32 cellular contexts compared by ENCODE assay signal in the genomic region with DNA sequence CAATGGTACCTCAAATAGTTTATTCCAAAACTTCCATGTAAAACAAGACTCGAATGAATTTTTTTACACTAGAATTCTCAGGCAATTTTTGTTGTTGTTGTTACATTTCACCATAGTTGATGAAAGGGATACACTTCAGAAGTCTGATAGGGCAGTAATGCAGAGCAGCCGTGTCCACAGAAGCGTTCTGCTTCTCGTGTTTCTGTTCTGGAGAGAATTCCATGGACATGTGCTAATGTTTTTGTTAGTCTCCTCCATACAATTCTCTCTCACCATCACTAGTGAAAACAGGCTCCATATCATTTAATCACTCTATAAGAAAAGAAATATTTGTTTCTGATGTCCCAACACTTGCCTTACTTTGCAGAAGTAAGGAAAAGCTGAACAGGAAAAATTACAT.
DNase-seq lines count a peak whose midpoint lies in the region; ATAC-seq, FAIRE-seq and TF ChIP-seq lines count a peak whose summit lies in the region.
"Had no signal": no experiment of that assay in that cellular context is flagged by ENCODE, and none has a peak within 500 bp of the region (broad histone marks: within the 10 kb centered on the region; RNA-seq: fewer than 3 reads in every experiment).

No MANE protein-coding gene starts in this region.

- H4K8ac ChIP-seq in H1 (ENCODE audit: extremely low read depth, insufficient read depth, low read length), result no peak overlapping the region

- no peaks in the 10 kb centered on the region for H3K79me2 ChIP-seq in H1 (ENCODE audit: control insufficient read depth in 1 of 2, insufficient read depth in 2 of 2, low read length in 2 of 2)

- POLR2A ChIA-PET in H1 (lab: Charles Lee; ENCODE audit: partially characterized antibody), result no interaction called here

- H3K4me1 ChIP-seq in H1 (replicated peaks in 1 of 4; ENCODE audit: control insufficient read depth in 3 of 4, insufficient read depth in 4 of 4, low read length in 3 of 4), result peaks cover 0 to 4% (median 0%) of the 10 kb centered on the region in 4 experiments; a peak in 1 of 7 replicates
- H3K4me1 ChIP-seq: BE2C, right atrium auricular region, SJCRH30, spleen, testis had no signal

- H2BK12ac ChIP-seq in H1 (ENCODE audit: low read depth, low read length), result no peak overlapping the region

- WGBS in H1 (ENCODE audit: extremely low coverage in 1 of 2, insufficient coverage in 1 of 2, insufficient read length in 1 of 2, insufficient replicate concordance in 2 of 2, low coverage in 1 of 2, low lambda C conversion rate in 2 of 2, missing lambda C conversion rate in 1 of 2), 2 experiments, result 93% methylated on average over 4 of the region's 4 CpGs; no CpG with 5 or more reads in 1 of the 2 experiments

- H2AFZ ChIP-seq in H1 (ENCODE audit: low read length), result 0 out of 2 replicates have a peak overlapping the region, but pooled peaks have one; percentile 18

- no peaks in the 10 kb centered on the region for H3K36me3 ChIP-seq in H1 (ENCODE audit: control insufficient read depth in 2 of 4, insufficient read depth in 4 of 4, low read length in 3 of 4)
- H3K36me3 ChIP-seq: BE2C, HAP-1, right atrium auricular region, SJCRH30, spleen had no signal

- TF ChIP-seq EP300 in H1 (IDR thresholded peaks at IDR 0.05; ENCODE audit: borderline replicate concordance in 1 of 2, low read depth in 2 of 2, low read length in 2 of 2), result no peak

- no peak overlapping the region for H3K18ac ChIP-seq in H1 (ENCODE audit: extremely low read depth, low read length)

- H3K23me2 ChIP-seq in H1 (ENCODE audit: low read depth, low read length), result no peaks in the 10 kb centered on the region

- H3K27ac ChIP-seq in H1 (ENCODE audit: low read depth, low read length), result no peak overlapping the region
- H3K27ac ChIP-seq: A549, right atrium auricular region, SJCRH30, spleen, testis had no signal

- no peak overlapping the region for H3K9ac ChIP-seq in H1 (replicated peaks in 1 of 4; ENCODE audit: extremely low read depth in 1 of 4, low read depth in 3 of 4, low read length in 3 of 4)

- H2BK15ac ChIP-seq in H1 (ENCODE audit: low read length), result no peak overlapping the region

- ATAC-seq in GM21723 (IDR thresholded peaks at IDR 0.05; ENCODE audit: unreplicated experiment), result no peak
- no peak for ATAC-seq in HG03135 (IDR thresholded peaks at IDR 0.05; ENCODE audit: unreplicated experiment)
- ATAC-seq: A549; CD8-positive, alpha-beta T cell; GM12878; left ventricle myocardium superior had no signal

- no peaks in the 10 kb centered on the region for H3K9me3 ChIP-seq in H1 (ENCODE audit: insufficient read depth in 2 of 2, low read depth in 1 of 2, low read length in 1 of 2)
- H3K9me3 ChIP-seq: A549, BE2C, HAP-1, right atrium auricular region, SJCRH30, spleen, testis had no signal

- no peaks in the 10 kb centered on the region for H3K79me1 ChIP-seq in H1 (ENCODE audit: low read depth, low read length)

- no peak overlapping the region for H3K14ac ChIP-seq in H1 (ENCODE audit: insufficient read length)

- TF ChIP-seq POLR2A in H1 (IDR thresholded peaks at IDR 0.05; ENCODE audit: control extremely low read depth in 1 of 2, low read depth in 2 of 2, low read length in 2 of 2), result no peak

- no peak overlapping the region for H3K56ac ChIP-seq in H1 (replicated peaks; ENCODE audit: insufficient read length, low read depth, low read length)

- no peak overlapping the region for H2AK5ac ChIP-seq in H1 (ENCODE audit: low read depth, low read length)

- no peak for TF ChIP-seq RAD21 in H1 (IDR thresholded peaks at IDR 0.05 in 1 of 2, conservative IDR thresholded peaks at IDR 0.05 in 1 of 2; ENCODE audit: low read depth in 2 of 2, low read length in 2 of 2)

- TF ChIP-seq CTCF in AG09319 (IDR thresholded peaks at IDR 0.05; ENCODE audit: low read depth, low read length), result no peak
- TF ChIP-seq CTCF in H1 (IDR thresholded peaks at IDR 0.05; ENCODE audit: control extremely low read depth in 1 of 3, insufficient read depth in 1 of 3, low read depth in 1 of 3, low read length in 3 of 3), result no peak

- no peak overlapping the region for H3K23ac ChIP-seq in H1 (ENCODE audit: insufficient read length)

- DNase-seq in AG09319 (ENCODE audit: extremely low read depth, low read depth) (peak; percentile 15), LHCN-M2 (ENCODE audit: low read depth) (peak; percentile 31), H1 (ENCODE audit: low read depth in 1 of 2, low spot score in 2 of 2) (no peak), iris pigment epithelial cell (ENCODE audit: low read depth) (peak; percentile 77)
- DNase-seq in stimulated activated CD4-positive, alpha-beta T cell treated with anti-CD3 and anti-CD28 coated beads, Interleukin-4, amount 100 ng/mL, for 1 hour, result no peak
- no peak for DNase-seq in activated effector memory CD4-positive, alpha-beta T cell treated with anti-CD3 and anti-CD28 coated beads, Interleukin-2, amount 50 U/mL, for 16 hours
- DNase-seq: activated CD4-positive, alpha-beta memory T cell treated with anti-CD3 and anti-CD28 coated beads, Interleukin-2, amount 10 ng/mL, durations not matched to agents 7 days and 5 days; activated CD8-positive, alpha-beta memory T cell treated with anti-CD3 and anti-CD28 coated beads, Interleukin-2, amount 50 U/mL, for 4 hours; activated naive CD4-positive, alpha-beta T cell treated with anti-CD3 and anti-CD28 coated beads for 36 hours; amygdala; BE2C; CD8-positive, alpha-beta T cell; endodermal cell; islet precursor cell; left ventricle myocardium superior; naive B cell; NCI-H1092; NCI-H187; NCI-H510A; spleen; stimulated activated CD4-positive, alpha-beta T cell treated with anti-CD3 and anti-CD28 coated beads, Interleukin-2, amount 100 ng/mL, for 24 hours; stimulated activated CD8-positive, alpha-beta memory T cell treated with anti-CD3 and anti-CD28 coated beads, Interleukin-4, amount 100 ng/mL, for 48 hours; SW 1271; T-helper 9 cell; testis had no signal

- H4K5ac ChIP-seq in H1 (ENCODE audit: insufficient read length, low read depth, low read length), result no peak overlapping the region

- FAIRE-seq in H1 (lab: Jason Lieb, UNC), result no peak
- FAIRE-seq: A549, GM12878 had no signal

- no peak overlapping the region for H3K4me2 ChIP-seq in H1 (ENCODE audit: insufficient read depth in 1 of 2, low read depth in 2 of 2, low read length in 2 of 2)
- H3K4me2 ChIP-seq: A549 had no signal

- CTCF ChIA-PET in H1 (lab: Charles Lee; ENCODE audit: partially characterized antibody), result no interaction called here

- no peaks in the 10 kb centered on the region for H3K27me3 ChIP-seq in H1 (replicated peaks in 1 of 4; ENCODE audit: control insufficient read depth in 3 of 4, extremely low read depth in 1 of 4, insufficient read depth in 3 of 4, low read length in 3 of 4)
- H3K27me3 ChIP-seq: BE2C, right atrium auricular region, SJCRH30, spleen, testis had no signal

- H2BK5ac ChIP-seq in H1 (ENCODE audit: low read depth, low read length), result no peak overlapping the region

- H4K20me1 ChIP-seq in H1 (replicated peaks in 1 of 2; ENCODE audit: control insufficient read depth in 1 of 2, insufficient read depth in 2 of 2, low read length in 2 of 2), result no peaks in the 10 kb centered on the region

- no peak overlapping the region for H3K4me3 ChIP-seq in H1 (ENCODE audit: extremely low read depth in 1 of 4, insufficient read depth in 2 of 4, low read depth in 3 of 4, low read length in 4 of 4)
- H3K4me3 ChIP-seq: A549, GM12878, HAP-1, right atrium auricular region, SJCRH30, spleen, testis had no signal

- no peak overlapping the region for H2BK120ac ChIP-seq in H1 (replicated peaks; ENCODE audit: low read depth, low read length)

- H3K4ac ChIP-seq in H1 (replicated peaks; ENCODE audit: insufficient read length, low read depth, low read length), result no peak overlapping the region

- no peak overlapping the region for H2BK20ac ChIP-seq in H1 (ENCODE audit: low read length)

- H4K91ac ChIP-seq in H1 (replicated peaks; ENCODE audit: insufficient read length, low read length), result no peak overlapping the region

TF ChIP-seq in H1, 55 proteins besides CTCF, POLR2A, EP300 and RAD21:
- no peak for TF ChIP-seq KDM1A (IDR thresholded peaks at IDR 0.05; ENCODE audit: borderline replicate concordance, low read length)
TF ChIP-seq in H1: peak in this region for 0.

Comparison
In these comparisons a context has a peak if more than half of its experiments do, and no peak if none do; other contexts are left out.
1. DNase-seq: peak in AG09319 (single experiment), LHCN-M2 (single experiment) and iris pigment epithelial cell (single experiment); none in H1 (0 of 2), stimulated activated CD4-positive, alpha-beta T cell treated with anti-CD3 and anti-CD28 coated beads, Interleukin-4, amount 100 ng/mL, for 1 hour (single experiment) and activated effector memory CD4-positive, alpha-beta T cell treated with anti-CD3 and anti-CD28 coated beads, Interleukin-2, amount 50 U/mL, for 16 hours (single experiment).